In genomic region chr20:18287546-18287914, GRCh38 we compare ENCODE assay signal across 8 cellular contexts. TPM values are rescaled to one million over a fixed set of nuclear protein-coding genes. Genes with fewer than 3 reads are reported as not detected.
DNase-seq lines count a peak whose midpoint lies in the region; ATAC-seq lines count a peak whose summit lies in the region.

No MANE protein-coding gene starts in this region.

- no peaks in the 10 kb centered on the region for H3K9me3 ChIP-seq in iPS-18c (ENCODE audit: control insufficient read depth, insufficient read depth, low read length)

- H3K36me3 Mint-ChIP-seq in T-helper 1 cell treated with Interleukin-12 subunit alpha and Interleukin-12 subunit beta and Interleukin-4 antibody, amounts not matched to agents 30 μg/mL and 1 μg/mL, for 36 hours (ENCODE audit: low read depth): peaks cover 32% of the 10 kb centered on the region
- H3K36me3 Mint-ChIP-seq in activated T-helper 2 cell treated with anti-CD3 and anti-CD28 coated beads, Interferon-gamma antibody, Interleukin-2, Interleukin-4, amounts not matched to agents 10 μg/mL and 5 μg/mL and 100 μg/mL, durations not matched to agents 14 hours and 24 hours and 36 hours (ENCODE audit: low read depth): peaks cover 23% of the 10 kb centered on the region

- peaks cover 17% of the 10 kb centered on the region for H3K4me1 Mint-ChIP-seq in T-helper 1 cell treated with Interleukin-12 subunit alpha and Interleukin-12 subunit beta and Interleukin-4 antibody, amounts not matched to agents 30 μg/mL and 1 μg/mL, for 36 hours (ENCODE audit: low read depth)
- peaks cover 18% of the 10 kb centered on the region for H3K4me1 Mint-ChIP-seq in activated T-helper 2 cell treated with anti-CD3 and anti-CD28 coated beads, Interferon-gamma antibody, Interleukin-2, Interleukin-4, amounts not matched to agents 10 μg/mL and 5 μg/mL and 100 μg/mL, durations not matched to agents 14 hours and 24 hours and 36 hours (ENCODE audit: low read depth)
- peaks cover 29% of the 10 kb centered on the region for H3K4me1 Mint-ChIP-seq in stimulated activated naive CD8-positive, alpha-beta T cell treated with anti-CD3 and anti-CD28 coated beads, Interleukin-15, amount 100 ng/mL, for 72 hours

- ATAC-seq in stimulated activated naive CD8-positive, alpha-beta T cell treated with anti-CD3 and anti-CD28 coated beads, Interleukin-15, amount 100 ng/mL, for 72 hours: peak; percentile 2

- peak overlapping the region; percentile 96 for H3K4me3 Mint-ChIP-seq in T-helper 1 cell treated with Interleukin-12 subunit alpha and Interleukin-12 subunit beta and Interleukin-4 antibody, amounts not matched to agents 30 μg/mL and 1 μg/mL, for 36 hours
- H3K4me3 Mint-ChIP-seq in activated T-helper 2 cell treated with anti-CD3 and anti-CD28 coated beads, Interferon-gamma antibody, Interleukin-2, Interleukin-4, amounts not matched to agents 10 μg/mL and 5 μg/mL and 100 μg/mL, durations not matched to agents 14 hours and 24 hours and 36 hours (ENCODE audit: low read depth): peak overlapping the region; percentile 97
- H3K4me3 Mint-ChIP-seq in stimulated activated naive CD8-positive, alpha-beta T cell treated with anti-CD3 and anti-CD28 coated beads, Interleukin-15, amount 100 ng/mL, for 72 hours: peak overlapping the region; percentile 99

- intact Hi-C loops in activated T-helper 2 cell treated with anti-CD3 and anti-CD28 coated beads, Interferon-gamma antibody, Interleukin-2, Interleukin-4, amounts not matched to agents 10 μg/mL and 5 μg/mL and 100 μg/mL, durations not matched to agents 14 hours and 24 hours and 36 hours (cut with micrococcal nuclease): loop anchor here (5.0 to 10.0 kb wide), 4 partner anchors 297 to 1715 kb away; partner anchors contain the start of genes DTD1, KIF16B and RRBP1

- peaks cover 31% of the 10 kb centered on the region for H3K27me3 Mint-ChIP-seq in T-helper 1 cell treated with Interleukin-12 subunit alpha and Interleukin-12 subunit beta and Interleukin-4 antibody, amounts not matched to agents 30 μg/mL and 1 μg/mL, for 36 hours (ENCODE audit: low read depth)
- H3K27me3 Mint-ChIP-seq in activated T-helper 2 cell treated with anti-CD3 and anti-CD28 coated beads, Interferon-gamma antibody, Interleukin-2, Interleukin-4, amounts not matched to agents 10 μg/mL and 5 μg/mL and 100 μg/mL, durations not matched to agents 14 hours and 24 hours and 36 hours (ENCODE audit: low read depth): peaks cover 13% of the 10 kb centered on the region
- peaks cover 32% of the 10 kb centered on the region for H3K27me3 Mint-ChIP-seq in stimulated activated naive CD8-positive, alpha-beta T cell treated with anti-CD3 and anti-CD28 coated beads, Interleukin-15, amount 100 ng/mL, for 72 hours

- H3K27ac Mint-ChIP-seq in T-helper 1 cell treated with Interleukin-12 subunit alpha and Interleukin-12 subunit beta and Interleukin-4 antibody, amounts not matched to agents 30 μg/mL and 1 μg/mL, for 36 hours: peak overlapping the region; percentile 99
- peak overlapping the region; percentile 97 for H3K27ac Mint-ChIP-seq in activated T-helper 2 cell treated with anti-CD3 and anti-CD28 coated beads, Interferon-gamma antibody, Interleukin-2, Interleukin-4, amounts not matched to agents 10 μg/mL and 5 μg/mL and 100 μg/mL, durations not matched to agents 14 hours and 24 hours and 36 hours
- H3K27ac Mint-ChIP-seq in stimulated activated naive CD8-positive, alpha-beta T cell treated with anti-CD3 and anti-CD28 coated beads, Interleukin-15, amount 100 ng/mL, for 72 hours: peak overlapping the region; percentile 99

- no peak for DNase-seq in T-helper 1 cell
- no peak for DNase-seq in activated T-helper 2 cell treated with anti-CD3 and anti-CD28 coated beads, Interferon-gamma antibody, Interleukin-2, Interleukin-4, amounts not matched to agents 10 μg/mL and 5 μg/mL and 100 μg/mL, durations not matched to agents 14 hours and 24 hours and 36 hours (ENCODE audit: low spot score)
- no peak for DNase-seq in stimulated activated naive CD8-positive, alpha-beta T cell treated with anti-CD3 and anti-CD28 coated beads, Interleukin-15, amount 100 ng/mL, for 72 hours
- no peak for DNase-seq in SW480 (ENCODE audit: low spot score)
- no peak for DNase-seq in NAMALWA (ENCODE audit: low spot score)
- DNase-seq in SIG-M5 treated with dmso at 0.1 percent for 504 hours (lab: John Stamatoyannopoulos, UW; ENCODE audit: unreplicated experiment): no peak

- peak overlapping the region; percentile 100 for H3K4me3 ChIP-seq in iPS-18c (ENCODE audit: insufficient read depth, low read depth, low read length)

- H3K9me3 Mint-ChIP-seq in T-helper 1 cell treated with Interleukin-12 subunit alpha and Interleukin-12 subunit beta and Interleukin-4 antibody, amounts not matched to agents 30 μg/mL and 1 μg/mL, for 36 hours: peaks cover 28% of the 10 kb centered on the region
- peaks cover 25% of the 10 kb centered on the region for H3K9me3 Mint-ChIP-seq in activated T-helper 2 cell treated with anti-CD3 and anti-CD28 coated beads, Interferon-gamma antibody, Interleukin-2, Interleukin-4, amounts not matched to agents 10 μg/mL and 5 μg/mL and 100 μg/mL, durations not matched to agents 14 hours and 24 hours and 36 hours
- H3K9me3 Mint-ChIP-seq in stimulated activated naive CD8-positive, alpha-beta T cell treated with anti-CD3 and anti-CD28 coated beads, Interleukin-15, amount 100 ng/mL, for 72 hours: peaks cover 23 to 25% of the 10 kb centered on the region in 2 donors

RNA-seq across cellular contexts. Expression of gene ZNF133, which starts 0.8 kb away (rescaled TPM):
- total RNA-seq in activated T-helper 2 cell treated with anti-CD3 and anti-CD28 coated beads, Interferon-gamma antibody, Interleukin-2, Interleukin-4, amounts not matched to agents 10 μg/mL and 5 μg/mL and 100 μg/mL, durations not matched to agents 14 hours and 24 hours and 36 hours: 8.7 and 10.0 TPM in 2 replicates
